Comparison of ENCODE assay signal across 17 cellular contexts in the genomic region with DNA sequence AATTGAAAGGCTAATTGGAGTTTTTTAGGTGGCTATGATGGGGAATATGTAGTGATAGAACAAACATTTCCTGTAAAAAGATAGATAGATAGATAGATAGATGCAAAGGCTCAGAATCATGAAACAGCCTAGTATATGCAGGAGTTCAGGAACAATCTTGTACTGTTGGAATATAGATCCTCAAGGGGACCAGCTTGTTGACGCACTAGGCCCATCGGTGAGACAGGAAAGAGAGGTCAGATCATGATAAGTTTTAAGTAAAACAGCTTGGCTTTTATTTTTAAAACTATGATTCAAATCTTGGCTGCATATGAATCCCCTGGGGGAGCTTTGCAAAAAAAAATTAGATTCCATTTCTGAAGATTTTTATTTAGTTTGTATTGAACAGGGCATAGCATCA.
A peak's percentile ranks its signal among the peaks of the same experiment; 100 is the strongest.
DNase-seq lines count a peak whose midpoint lies in the region; ATAC-seq and TF ChIP-seq lines count a peak whose summit lies in the region.
"Had no signal": no experiment of that assay in that cellular context is flagged by ENCODE, and none has a peak within 500 bp of the region (broad histone marks: within the 10 kb centered on the region; RNA-seq: fewer than 3 reads in every experiment).

No MANE protein-coding gene starts in this region.

- H3K9me3 ChIP-seq in right atrium auricular region: peaks cover 0 to 10% of the 10 kb centered on the region in 2 donors
- peaks cover 24% of the 10 kb centered on the region for H3K9me3 ChIP-seq in left ventricle myocardium inferior (replicated peaks)
- H3K9me3 ChIP-seq in aorta (ENCODE audit: control insufficient read depth, low read length): no peaks in the 10 kb centered on the region
- H3K9me3 ChIP-seq: HAP-1 had no signal

- H3K36me3 ChIP-seq in right atrium auricular region: no peaks in the 10 kb centered on the region
- H3K36me3 ChIP-seq in brain microvascular endothelial cell (replicated peaks): no peaks in the 10 kb centered on the region
- H3K36me3 ChIP-seq in left ventricle myocardium inferior: no peaks in the 10 kb centered on the region
- no peaks in the 10 kb centered on the region for H3K36me3 ChIP-seq in aorta (ENCODE audit: control insufficient read depth in 1 of 2, insufficient read depth in 2 of 2, low read length in 1 of 2)
- H3K36me3 ChIP-seq: BLaER1, HAP-1 had no signal

- H3K4me3 ChIP-seq in right atrium auricular region (no peak overlapping the region), brain microvascular endothelial cell (ENCODE audit: low read depth, low read length) (no peak overlapping the region), left ventricle myocardium inferior (no peak overlapping the region), aorta (ENCODE audit: low read length in 2 of 2) (no peak overlapping the region)
- H3K4me3 ChIP-seq: BLaER1, GM12878, GM23248, HAP-1 had no signal

- TF ChIP-seq CTCF in right atrium auricular region (IDR thresholded peaks at IDR 0.05): no peak
- no peak for TF ChIP-seq CTCF in brain microvascular endothelial cell (IDR thresholded peaks at IDR 0.05; ENCODE audit: low read depth, low read length, missing control alignments)
- TF ChIP-seq CTCF in left ventricle myocardium inferior (IDR thresholded peaks at IDR 0.05; ENCODE audit: borderline replicate concordance): no peak

- H3K4me1 ChIP-seq in right atrium auricular region: no peaks in the 10 kb centered on the region
- H3K4me1 ChIP-seq in left ventricle myocardium inferior: no peaks in the 10 kb centered on the region
- peaks cover 0 to 8% of the 10 kb centered on the region in 2 donors for H3K4me1 ChIP-seq in aorta (ENCODE audit: control insufficient read depth in 1 of 2, insufficient read depth in 2 of 2, low read length in 2 of 2)
- H3K4me1 ChIP-seq: BLaER1, HAP-1 had no signal

- H3K27ac ChIP-seq in right atrium auricular region: no peak overlapping the region
- H3K27ac ChIP-seq in brain microvascular endothelial cell: no peak overlapping the region
- peak overlapping the region; percentile 54 for H3K27ac ChIP-seq in left ventricle myocardium inferior (replicated peaks)
- no peak overlapping the region for H3K27ac ChIP-seq in aorta (ENCODE audit: low read depth in 1 of 2, low read length in 2 of 2)
- H3K27ac ChIP-seq: BLaER1, GM23248 had no signal

- ATAC-seq in Right ventricle myocardium superior (ENCODE audit: poor library complexity) (peak; percentile 83), aorta (ENCODE audit: low FRiP score) (peak; percentile 38), GM18498 (IDR thresholded peaks at IDR 0.05; ENCODE audit: unreplicated experiment) (no peak)
- ATAC-seq: GM12878, HepG2 had no signal

- WGBS in aorta, 2 donors: 2 to 9% methylated on average over 2 of the region's 2 CpGs

- DNase-seq in Right ventricle myocardium superior: no peak
- no peak for DNase-seq in right atrium auricular region (ENCODE audit: low spot score)
- peak; percentile 41 for DNase-seq in brain microvascular endothelial cell
- DNase-seq in left ventricle myocardium inferior: no peak
- no peak for DNase-seq in aorta
- no peak for DNase-seq in anterior cingulate cortex (lab: John Stamatoyannopoulos, UW)
- DNase-seq: 8988T; CD4-positive, alpha-beta memory T cell; DMS53; DND-41; EL; GM23248 had no signal

- intact Hi-C loops in Right ventricle myocardium superior (cut with DNase I) (no loop called here), left ventricle myocardium inferior (cut with micrococcal nuclease) (no loop called here), aorta (cut with DNase I) (no loop called here)

- in situ Hi-C loops in brain microvascular endothelial cell (cut with HindIII; ENCODE audit: low pct_ligation_motif_present, low sequenced_read_pairs): no loop called here

- H3K27me3 ChIP-seq in right atrium auricular region: no peaks in the 10 kb centered on the region
- H3K27me3 ChIP-seq in brain microvascular endothelial cell (replicated peaks): no peaks in the 10 kb centered on the region
- H3K27me3 ChIP-seq in left ventricle myocardium inferior (ENCODE audit: low read depth): no peaks in the 10 kb centered on the region
- H3K27me3 ChIP-seq in aorta (ENCODE audit: control insufficient read depth in 1 of 2, insufficient read depth in 2 of 2, low read length in 1 of 2): no peaks in the 10 kb centered on the region
- H3K27me3 ChIP-seq: BLaER1 had no signal
